23 cellular contexts compared by ENCODE assay signal in genomic region chr15:80832676-80833075, GRCh38. TPM values are rescaled to one million over a fixed set of nuclear protein-coding genes. Genes with fewer than 3 reads are reported as not detected.
A peak's percentile ranks its signal among the peaks of the same experiment; 100 is the strongest.
DNase-seq lines count a peak whose midpoint lies in the region; TF ChIP-seq lines count a peak whose summit lies in the region.
"Had no signal": no experiment of that assay in that cellular context is flagged by ENCODE, and none has a peak within 500 bp of the region (broad histone marks: within the 10 kb centered on the region; RNA-seq: fewer than 3 reads in every experiment).

No MANE protein-coding gene starts in this region.

- intact Hi-C loops in ovary (cut with DNase I), result no loop called here

- no peak for TF ChIP-seq POLR2A in ovary (IDR thresholded peaks at IDR 0.05)

- DNase-seq in NCI-H2171 (lab: John Stamatoyannopoulos, UW), result peak; percentile 73
- peak; percentile 15 for DNase-seq in adipocyte (ENCODE audit: low read depth)
- peak; percentile 72 for DNase-seq in mesenteric fat pad (ENCODE audit: low spot score)
- DNase-seq in SIG-M5 (lab: John Stamatoyannopoulos, UW), result no peak
- DNase-seq in SW 1271 (lab: John Stamatoyannopoulos, UW), result no peak
- DNase-seq in ovary, result no peak
- no peak for DNase-seq in OCI-M1 (lab: John Stamatoyannopoulos, UW)
- DNase-seq: activated CD4-positive, alpha-beta memory T cell treated with anti-CD3 and anti-CD28 coated beads for 36 hours; activated effector memory CD4-positive, alpha-beta T cell treated with anti-CD3 and anti-CD28 coated beads, Interleukin-2, amount 50 U/mL, for 16 hours; activated naive CD8-positive, alpha-beta T cell treated with anti-CD3 and anti-CD28 coated beads, Interleukin-2, amount 50 U/mL, for 24 hours; body of pancreas; CD4-positive, CD25-positive, alpha-beta regulatory T cell; DMS 273 treated with DMSO at 0.1 percent for 48 hours; endodermal cell; H9; left colon; NCI-H1105 treated with DMSO at 0.1 percent for 48 hours; NCI-H774 had no signal

- H3K9me3 ChIP-seq in BLaER1 (no peaks in the 10 kb centered on the region), adipocyte (ENCODE audit: control insufficient read depth, low read length) (no peaks in the 10 kb centered on the region), ovary (no peaks in the 10 kb centered on the region)
- H3K9me3 ChIP-seq: body of pancreas, SJSA1, suprapubic skin, vagina had no signal

- 50 to 57% (median 50%) methylated on average over 3 of the region's 3 CpGs for WGBS in ovary, 3 donors

- H4K20me1 ChIP-seq in BLaER1, result no peaks in the 10 kb centered on the region

- no peak for TF ChIP-seq CTCF in ovary (IDR thresholded peaks at IDR 0.05)

- H3K4me3 ChIP-seq in BLaER1, result no peak overlapping the region
- no peak overlapping the region for H3K4me3 ChIP-seq in adipocyte (ENCODE audit: low read length)
- no peak overlapping the region for H3K4me3 ChIP-seq in ovary
- H3K4me3 ChIP-seq: body of pancreas, SJSA1, suprapubic skin, vagina had no signal

- H3K9ac ChIP-seq in BLaER1 (no peak overlapping the region), adipocyte (ENCODE audit: low read length) (no peak overlapping the region)

- H3K4me2 ChIP-seq in BLaER1, result peak overlapping the region; percentile 75

- peaks cover 100% of the 10 kb centered on the region for H3K4me1 ChIP-seq in BLaER1
- H3K4me1 ChIP-seq in adipocyte (ENCODE audit: control insufficient read depth, insufficient read depth, low read length), result peaks cover 31% of the 10 kb centered on the region
- peaks cover 12% of the 10 kb centered on the region for H3K4me1 ChIP-seq in ovary (ENCODE audit: insufficient read depth)
- H3K4me1 ChIP-seq: body of pancreas, SJSA1, suprapubic skin had no signal

- H3K36me3 ChIP-seq in BLaER1 (no peaks in the 10 kb centered on the region), adipocyte (ENCODE audit: control insufficient read depth, insufficient read depth, low read length, severe bottlenecking) (peaks cover 20% of the 10 kb centered on the region), ovary (no peaks in the 10 kb centered on the region)
- H3K36me3 ChIP-seq: SJSA1, suprapubic skin, vagina had no signal

- H3K27me3 ChIP-seq in BLaER1 (no peaks in the 10 kb centered on the region), adipocyte (replicated peaks; ENCODE audit: control insufficient read depth, insufficient read depth, low read length) (no peaks in the 10 kb centered on the region), ovary (no peaks in the 10 kb centered on the region)
- H3K27me3 ChIP-seq: body of pancreas, SJSA1, suprapubic skin, vagina had no signal

- peak overlapping the region; percentile 79 for H3K27ac ChIP-seq in BLaER1
- no peak overlapping the region for H3K27ac ChIP-seq in ovary
- H3K27ac ChIP-seq: body of pancreas, SJSA1, suprapubic skin, vagina had no signal

- no peak for TF ChIP-seq EP300 in ovary (IDR thresholded peaks at IDR 0.05)

RNA-seq across cellular contexts. Expression of gene CEMIP, which starts 53.5 kb away (rescaled TPM):
- total RNA-seq in mesenteric fat pad, result 5.9 TPM
- total RNA-seq in ovary, result 10 to 100 TPM in 2 of 7 donors, 1 to 10 TPM in 5; 2.3 to 12.3 (median 5.4) TPM
- 1 to 10 TPM; 2.2 to 4.1 TPM for polyA plus RNA-seq in ovary
- total RNA-seq: G401 had no signal

Comparison
In these comparisons a context has a peak if more than half of its experiments do, and no peak if none do; other contexts are left out.
1. DNase-seq: peak in NCI-H2171 (single experiment), adipocyte (single experiment) and mesenteric fat pad (single experiment); none in SIG-M5 (single experiment), SW 1271 (0 of 2), ovary (0 of 5) and OCI-M1 (single experiment).